ENCODE assay signal across 1 cellular context in genomic region chr22:17121235-17122195, GRCh38.
TF ChIP-seq lines count a peak whose summit lies in the region.

Gene TMEM121B, minus strand, starts transcription at chr22:17121360. Its CDS starts 233 bp downstream, at chr22:17121127.

TF ChIP-seq in WTC11, 78 proteins besides CTCF, POLR2A, EP300 and RAD21 (continued from another document):
- TF ChIP-seq NFATC4 (CRISPR knock-in tag; IDR thresholded peaks at IDR 0.05) (no peak), ZNF396 (CRISPR knock-in tag; IDR thresholded peaks at IDR 0.05; ENCODE audit: borderline replicate concordance) (no peak), MYBL2 (CRISPR knock-in tag; IDR thresholded peaks at IDR 0.05) (no peak; the same call in 1 of the 2 replicates), ATF6 (CRISPR knock-in tag; IDR thresholded peaks at IDR 0.05) (no peak), EMX1 (CRISPR knock-in tag; IDR thresholded peaks at IDR 0.05) (no peak), GRHL2 (CRISPR knock-in tag; IDR thresholded peaks at IDR 0.05; ENCODE audit: insufficient replicate concordance, severe bottlenecking) (no peak), TP53 (CRISPR knock-in tag; IDR thresholded peaks at IDR 0.05) (no peak), ZNF263 (CRISPR knock-in tag; IDR thresholded peaks at IDR 0.05; ENCODE audit: low read depth) (no peak)
- TF ChIP-seq, protein P1, sequence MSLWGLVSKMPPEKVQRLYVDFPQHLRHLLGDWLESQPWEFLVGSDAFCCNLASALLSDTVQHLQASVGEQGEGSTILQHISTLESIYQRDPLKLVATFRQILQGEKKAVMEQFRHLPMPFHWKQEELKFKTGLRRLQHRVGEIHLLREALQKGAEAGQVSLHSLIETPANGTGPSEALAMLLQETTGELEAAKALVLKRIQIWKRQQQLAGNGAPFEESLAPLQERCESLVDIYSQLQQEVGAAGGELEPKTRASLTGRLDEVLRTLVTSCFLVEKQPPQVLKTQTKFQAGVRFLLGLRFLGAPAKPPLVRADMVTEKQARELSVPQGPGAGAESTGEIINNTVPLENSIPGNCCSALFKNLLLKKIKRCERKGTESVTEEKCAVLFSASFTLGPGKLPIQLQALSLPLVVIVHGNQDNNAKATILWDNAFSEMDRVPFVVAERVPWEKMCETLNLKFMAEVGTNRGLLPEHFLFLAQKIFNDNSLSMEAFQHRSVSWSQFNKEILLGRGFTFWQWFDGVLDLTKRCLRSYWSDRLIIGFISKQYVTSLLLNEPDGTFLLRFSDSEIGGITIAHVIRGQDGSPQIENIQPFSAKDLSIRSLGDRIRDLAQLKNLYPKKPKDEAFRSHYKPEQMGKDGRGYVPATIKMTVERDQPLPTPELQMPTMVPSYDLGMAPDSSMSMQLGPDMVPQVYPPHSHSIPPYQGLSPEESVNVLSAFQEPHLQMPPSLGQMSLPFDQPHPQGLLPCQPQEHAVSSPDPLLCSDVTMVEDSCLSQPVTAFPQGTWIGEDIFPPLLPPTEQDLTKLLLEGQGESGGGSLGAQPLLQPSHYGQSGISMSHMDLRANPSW (CRISPR knock-in tag; conservative IDR thresholded peaks at IDR 0.05; ENCODE audit: low read depth), result no peak
- TF ChIP-seq, protein P2, sequence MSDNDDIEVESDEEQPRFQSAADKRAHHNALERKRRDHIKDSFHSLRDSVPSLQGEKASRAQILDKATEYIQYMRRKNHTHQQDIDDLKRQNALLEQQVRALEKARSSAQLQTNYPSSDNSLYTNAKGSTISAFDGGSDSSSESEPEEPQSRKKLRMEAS (CRISPR knock-in tag; IDR thresholded peaks at IDR 0.05), result peak; percentile 65
- TF ChIP-seq, protein P3, sequence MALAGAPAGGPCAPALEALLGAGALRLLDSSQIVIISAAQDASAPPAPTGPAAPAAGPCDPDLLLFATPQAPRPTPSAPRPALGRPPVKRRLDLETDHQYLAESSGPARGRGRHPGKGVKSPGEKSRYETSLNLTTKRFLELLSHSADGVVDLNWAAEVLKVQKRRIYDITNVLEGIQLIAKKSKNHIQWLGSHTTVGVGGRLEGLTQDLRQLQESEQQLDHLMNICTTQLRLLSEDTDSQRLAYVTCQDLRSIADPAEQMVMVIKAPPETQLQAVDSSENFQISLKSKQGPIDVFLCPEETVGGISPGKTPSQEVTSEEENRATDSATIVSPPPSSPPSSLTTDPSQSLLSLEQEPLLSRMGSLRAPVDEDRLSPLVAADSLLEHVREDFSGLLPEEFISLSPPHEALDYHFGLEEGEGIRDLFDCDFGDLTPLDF (CRISPR knock-in tag; IDR thresholded peaks at IDR 0.05), result peak; percentile 39; the same call in 1 of the 2 replicates
